22 cellular contexts compared by ENCODE assay signal in genomic region chr13:113354831-113355610, GRCh38. TPM values are rescaled to one million over a fixed set of nuclear protein-coding genes. Genes with fewer than 3 reads are reported as not detected.
"Had no signal": no experiment of that assay in that cellular context is flagged by ENCODE, and none has a peak within 500 bp of the region (broad histone marks: within the 10 kb centered on the region; RNA-seq: fewer than 3 reads in every experiment).

No MANE protein-coding gene starts in this region.

- H3K4me3 Mint-ChIP-seq: activated B cell treated with CpG ODN at 0.5 μM for 24 hours; activated CD4-positive, alpha-beta T cell treated with anti-CD3 and anti-CD28 coated beads, Interleukin-2, amount 10 ng/mL, durations not matched to agents 24 days and 14 days; activated CD8-positive, alpha-beta memory T cell treated with anti-CD3 and anti-CD28 coated beads, Interleukin-2, amount 10 ng/mL, durations not matched to agents 7 days and 5 days; activated naive CD4-positive, alpha-beta T cell treated with anti-CD3 and anti-CD28 coated beads for 36 hours; activated naive CD8-positive, alpha-beta T cell; activated T-cell treated with anti-CD3 and anti-CD28 coated beads, Interleukin-2, amount 50 U/mL, for 24 hours; activated T-helper 1 cell treated with anti-CD3 and anti-CD28 coated beads, Interleukin-12 subunit alpha, Interleukin-12 subunit beta, Interleukin-2, Interleukin-4 antibody, amounts not matched to agents 30 ng/mL and 10 ng/mL and 1 ng/mL, durations not matched to agents 14 hours and 24 hours and 36 hours; brain; T-helper 1 cell treated with Interleukin-12 subunit alpha and Interleukin-12 subunit beta and Interleukin-4 antibody, amounts not matched to agents 30 μg/mL and 1 μg/mL, for 36 hours had no signal

- H3K4me3 ChIP-seq: PC-9 had no signal

- H3K27ac Mint-ChIP-seq: activated B cell treated with CpG ODN at 0.5 μM for 24 hours; activated CD4-positive, alpha-beta T cell treated with anti-CD3 and anti-CD28 coated beads, Interleukin-2, amount 10 ng/mL, durations not matched to agents 24 days and 14 days; activated CD8-positive, alpha-beta memory T cell treated with anti-CD3 and anti-CD28 coated beads, Interleukin-2, amount 10 ng/mL, durations not matched to agents 7 days and 5 days; activated naive CD4-positive, alpha-beta T cell treated with anti-CD3 and anti-CD28 coated beads for 36 hours; activated naive CD8-positive, alpha-beta T cell; activated T-cell treated with anti-CD3 and anti-CD28 coated beads, Interleukin-2, amount 50 U/mL, for 24 hours; activated T-helper 1 cell treated with anti-CD3 and anti-CD28 coated beads, Interleukin-12 subunit alpha, Interleukin-12 subunit beta, Interleukin-2, Interleukin-4 antibody, amounts not matched to agents 30 ng/mL and 10 ng/mL and 1 ng/mL, durations not matched to agents 14 hours and 24 hours and 36 hours; T-helper 1 cell treated with Interleukin-12 subunit alpha and Interleukin-12 subunit beta and Interleukin-4 antibody, amounts not matched to agents 30 μg/mL and 1 μg/mL, for 36 hours had no signal

- H3K4me1 Mint-ChIP-seq: activated B cell treated with CpG ODN at 0.5 μM for 24 hours; activated CD4-positive, alpha-beta T cell treated with anti-CD3 and anti-CD28 coated beads, Interleukin-2, amount 10 ng/mL, durations not matched to agents 24 days and 14 days; activated CD8-positive, alpha-beta memory T cell treated with anti-CD3 and anti-CD28 coated beads, Interleukin-2, amount 10 ng/mL, durations not matched to agents 7 days and 5 days; brain had no signal

- H3K27me3 Mint-ChIP-seq: activated naive CD8-positive, alpha-beta T cell; brain had no signal

- ATAC-seq: activated CD8-positive, alpha-beta memory T cell treated with anti-CD3 and anti-CD28 coated beads, Interleukin-2, amount 10 ng/mL, durations not matched to agents 7 days and 5 days had no signal

- H3K36me3 Mint-ChIP-seq: activated CD8-positive, alpha-beta memory T cell treated with anti-CD3 and anti-CD28 coated beads, Interleukin-2, amount 10 ng/mL, durations not matched to agents 7 days and 5 days; activated naive CD8-positive, alpha-beta T cell; brain had no signal

- DNase-seq: activated B cell treated with CpG ODN at 0.5 μM for 24 hours; activated CD4-positive, alpha-beta T cell treated with anti-CD3 and anti-CD28 coated beads for 1 hour; activated CD4-positive, alpha-beta T cell treated with anti-CD3 and anti-CD28 coated beads, Interleukin-2, amount 10 ng/mL, durations not matched to agents 24 days and 14 days; activated CD4-positive, alpha-beta T cell treated with anti-CD3 and anti-CD28 coated beads, Interleukin-2, amount 50 U/mL, for 48 hours; activated CD8-positive, alpha-beta memory T cell treated with anti-CD3 and anti-CD28 coated beads, Interleukin-2, amount 10 ng/mL, durations not matched to agents 7 days and 5 days; activated gamma-delta T cell; activated naive CD4-positive, alpha-beta T cell treated with anti-CD3 and anti-CD28 coated beads for 36 hours; activated T-cell treated with anti-CD3 and anti-CD28 coated beads, Interleukin-2, amount 50 U/mL, for 24 hours; amygdala; NCI-H1105; NCI-H1436; NCI-H187; NCI-H2081; NCI-H446; NCI-H524; PC-9; SHP77 treated with DMSO at 0.1 percent for 48 hours had no signal

- H3K9me3 Mint-ChIP-seq: activated B cell treated with CpG ODN at 0.5 μM for 24 hours; activated CD4-positive, alpha-beta T cell treated with anti-CD3 and anti-CD28 coated beads, Interleukin-2, amount 10 ng/mL, durations not matched to agents 24 days and 14 days; activated naive CD4-positive, alpha-beta T cell treated with anti-CD3 and anti-CD28 coated beads for 36 hours; activated T-cell treated with anti-CD3 and anti-CD28 coated beads, Interleukin-2, amount 50 U/mL, for 24 hours; activated T-helper 1 cell treated with anti-CD3 and anti-CD28 coated beads, Interleukin-12 subunit alpha, Interleukin-12 subunit beta, Interleukin-2, Interleukin-4 antibody, amounts not matched to agents 30 ng/mL and 10 ng/mL and 1 ng/mL, durations not matched to agents 14 hours and 24 hours and 36 hours; T-helper 1 cell treated with Interleukin-12 subunit alpha and Interleukin-12 subunit beta and Interleukin-4 antibody, amounts not matched to agents 30 μg/mL and 1 μg/mL, for 36 hours had no signal

- H3K27ac ChIP-seq: PC-9 had no signal

- FAIRE-seq: astrocyte had no signal

RNA-seq across cellular contexts. Expression of gene GRTP1, which starts 8.9 kb away (rescaled TPM):
- total RNA-seq: activated B cell treated with CpG ODN at 0.5 μM for 24 hours; activated CD4-positive, alpha-beta T cell treated with anti-CD3 and anti-CD28 coated beads, Interleukin-2, amount 10 ng/mL, durations not matched to agents 24 days and 14 days; activated CD8-positive, alpha-beta memory T cell treated with anti-CD3 and anti-CD28 coated beads, Interleukin-2, amount 10 ng/mL, durations not matched to agents 7 days and 5 days; activated T-helper 1 cell treated with anti-CD3 and anti-CD28 coated beads, Interleukin-12 subunit alpha, Interleukin-12 subunit beta, Interleukin-2, Interleukin-4 antibody, amounts not matched to agents 30 ng/mL and 10 ng/mL and 1 ng/mL, durations not matched to agents 14 hours and 24 hours and 36 hours had no signal
